In the genomic region with DNA sequence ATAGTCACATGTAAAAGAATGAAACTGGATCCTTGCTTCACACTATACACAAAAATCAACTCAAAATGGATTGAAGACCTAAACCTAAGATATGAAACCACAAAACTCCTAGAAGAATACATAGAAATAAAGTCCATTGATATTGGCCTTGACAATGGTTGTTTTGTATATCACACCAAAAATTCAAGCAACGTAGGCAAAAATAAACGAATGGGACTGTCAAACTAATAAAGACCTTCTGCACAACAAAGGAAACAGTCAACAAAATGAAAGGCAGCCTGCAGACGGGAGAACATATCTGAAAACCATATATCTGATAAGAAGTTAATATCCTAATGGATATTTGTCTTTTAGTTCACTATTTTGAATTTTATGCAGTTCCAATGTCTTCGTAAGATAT, we compare ENCODE assay signal across 33 cellular contexts.
"Had no signal": no experiment of that assay in that cellular context is flagged by ENCODE, and none has a peak within 500 bp of the region (broad histone marks: within the 10 kb centered on the region; RNA-seq: fewer than 3 reads in every experiment).

No MANE protein-coding gene starts in this region.

- H3K9me3 ChIP-seq: MG63 had no signal

- H3K4me3 ChIP-seq: MG63 had no signal

- H3K27me3 ChIP-seq: MG63 had no signal

- H3K36me3 ChIP-seq: MG63 had no signal

- DNase-seq: Karpas-422, Kasumi-1, MG63, MM.1S, MV-4-11, NCI-H1048, NCI-H1092, NCI-H1092 treated with DMSO at 0.1 percent for 48 hours, NCI-H1105, NCI-H1105 treated with DMSO at 0.1 percent for 48 hours, NCI-H1417, NCI-H1436, NCI-H1436 treated with DMSO at 0.1 percent for 48 hours, NCI-H146, NCI-H1694, NCI-H1694 treated with DMSO at 0.1 percent for 48 hours, NCI-H187, NCI-H187 treated with DMSO at 0.1 percent for 48 hours, NCI-H1930, NCI-H2029, NCI-H2029 treated with DMSO at 0.1 percent for 48 hours, NCI-H2081, NCI-H2081 treated with DMSO at 0.1 percent for 48 hours, NCI-H2107, NCI-H2171, NCI-H2171 treated with DMSO at 0.1 percent for 48 hours, NCI-H2227 treated with DMSO at 0.1 percent for 48 hours, NCI-H226, NCI-H345, NCI-H446, NCI-H446 treated with DMSO at 0.1 percent for 48 hours, NCI-H510A, NCI-H510A treated with DMSO at 0.1 percent for 48 hours had no signal
